ENCODE assay signal across 10 cellular contexts in the genomic region with DNA sequence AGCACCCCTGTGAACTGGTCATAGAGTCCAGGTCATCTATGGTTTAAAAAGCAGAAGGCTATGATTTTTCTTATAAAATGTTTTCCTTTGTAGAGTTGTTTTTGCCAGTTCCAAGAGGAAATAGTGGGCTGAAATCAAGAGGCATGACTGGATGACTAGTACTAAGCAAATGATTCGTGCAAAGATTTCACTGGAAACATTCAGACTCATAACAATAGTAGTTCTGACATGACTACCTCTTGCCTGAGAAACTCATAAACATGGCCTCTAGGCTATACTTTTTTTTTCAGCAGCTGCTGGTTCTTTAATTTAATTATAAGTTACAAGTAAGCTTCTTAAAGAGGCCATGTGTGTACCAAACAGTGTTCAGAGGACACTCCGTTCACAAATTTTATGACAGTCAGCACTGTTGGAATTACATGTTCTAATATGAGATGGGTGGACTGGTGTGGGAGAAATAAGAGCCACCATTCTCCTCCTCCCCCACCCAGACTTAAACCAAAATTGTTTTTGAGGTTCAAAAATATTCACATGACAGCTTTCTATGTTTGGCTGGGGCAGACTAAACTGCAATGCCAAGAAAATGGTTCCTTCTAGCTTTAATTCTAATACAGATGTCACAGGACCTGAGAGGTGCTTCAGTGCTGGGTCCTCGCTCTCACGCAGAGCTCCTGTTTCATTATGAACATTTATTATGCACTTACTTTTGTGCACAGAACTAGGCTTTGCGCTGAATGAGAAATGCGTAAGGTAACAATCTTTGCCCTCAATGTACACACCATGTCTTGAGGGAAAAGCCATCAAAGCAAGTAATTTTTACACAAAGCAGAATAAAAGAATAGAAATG.
DNase-seq lines count a peak whose midpoint lies in the region; ATAC-seq and FAIRE-seq lines count a peak whose summit lies in the region.
"Had no signal": no experiment of that assay in that cellular context is flagged by ENCODE, and none has a peak within 500 bp of the region (broad histone marks: within the 10 kb centered on the region; RNA-seq: fewer than 3 reads in every experiment).

No MANE protein-coding gene starts in this region.

- H3K27ac ChIP-seq in small intestine (ENCODE audit: low read depth in 1 of 2, low read length in 1 of 2), result no peak overlapping the region
- H3K27ac ChIP-seq in effector memory CD4-positive, alpha-beta T cell (ENCODE audit: insufficient read depth, low read length, poor library complexity, severe bottlenecking), result no peak overlapping the region

- H3K9me3 ChIP-seq in small intestine (ENCODE audit: control insufficient read depth, low read depth), result no peaks in the 10 kb centered on the region
- H3K9me3 ChIP-seq in effector memory CD4-positive, alpha-beta T cell (ENCODE audit: control insufficient read depth, low read length), result no peaks in the 10 kb centered on the region

- H3K4me3 ChIP-seq in small intestine (ENCODE audit: low read depth in 1 of 2, low read length in 2 of 2), result no peak overlapping the region
- H3K4me3 ChIP-seq in effector memory CD4-positive, alpha-beta T cell (ENCODE audit: insufficient read depth, low read depth, low read length, poor library complexity, severe bottlenecking), result no peak overlapping the region
- H3K4me3 ChIP-seq: GM23338 had no signal

- H3K27me3 ChIP-seq in small intestine (ENCODE audit: control insufficient read depth in 2 of 2, insufficient read depth in 2 of 2, low read length in 2 of 2), result no peaks in the 10 kb centered on the region
- H3K27me3 ChIP-seq in effector memory CD4-positive, alpha-beta T cell (replicated peaks; ENCODE audit: control insufficient read depth, insufficient read depth, low read length, poor library complexity, severe bottlenecking), result no peaks in the 10 kb centered on the region

- WGBS in small intestine, 3 donors, result 87 to 91% (median 90%) methylated on average over 6 of the region's 6 CpGs

- ATAC-seq in GM18858 (IDR thresholded peaks at IDR 0.05; ENCODE audit: unreplicated experiment), result peak; percentile 60
- ATAC-seq in GM21737 (IDR thresholded peaks at IDR 0.05; ENCODE audit: unreplicated experiment), result peak; percentile 42
- ATAC-seq in HG03558 (IDR thresholded peaks at IDR 0.05; ENCODE audit: extremely low read depth, unreplicated experiment), result peak; percentile 45
- ATAC-seq: GM23338, WTC11 had no signal

- H3K36me3 ChIP-seq in small intestine (ENCODE audit: control insufficient read depth in 2 of 2, insufficient read depth in 2 of 2, low read length in 2 of 2), result no peaks in the 10 kb centered on the region
- no peaks in the 10 kb centered on the region for H3K36me3 ChIP-seq in effector memory CD4-positive, alpha-beta T cell (ENCODE audit: control insufficient read depth, insufficient read depth, low read length)

- no peaks in the 10 kb centered on the region for H3K4me1 ChIP-seq in small intestine (ENCODE audit: control insufficient read depth in 2 of 2, insufficient read depth in 1 of 2, low read depth in 1 of 2, low read length in 1 of 2)
- H3K4me1 ChIP-seq in effector memory CD4-positive, alpha-beta T cell (ENCODE audit: control insufficient read depth, insufficient read depth, low read length, poor library complexity, severe bottlenecking), result no peaks in the 10 kb centered on the region

- peak; percentile 3 for DNase-seq in iris pigment epithelial cell (ENCODE audit: low read depth)
- DNase-seq in ecto neural progenitor cell (ENCODE audit: low spot score), result no peak
- no peak for DNase-seq in small intestine
- DNase-seq in NK-92 (lab: John Stamatoyannopoulos, UW; ENCODE audit: unreplicated experiment), result no peak
- no peak for DNase-seq in effector memory CD4-positive, alpha-beta T cell

- no peak for FAIRE-seq in small intestine (lab: Jason Lieb, UNC)
